In genomic region chr4:40916218-40916555, GRCh38 we compare ENCODE assay signal across 9 cellular contexts.
DNase-seq lines count a peak whose midpoint lies in the region; ATAC-seq and TF ChIP-seq lines count a peak whose summit lies in the region.
"Had no signal": no experiment of that assay in that cellular context is flagged by ENCODE, and none has a peak within 500 bp of the region (broad histone marks: within the 10 kb centered on the region; RNA-seq: fewer than 3 reads in every experiment).

No MANE protein-coding gene starts in this region.

- 0 out of 2 replicates have a peak, but pooled peaks cover 2% of the 10 kb centered on the region for H3K36me3 ChIP-seq in ACC112 (ENCODE audit: insufficient read depth, low read length)
- no peaks in the 10 kb centered on the region for H3K36me3 ChIP-seq in kidney epithelial cell (ENCODE audit: control insufficient read depth, insufficient read depth, low read length)
- H3K36me3 ChIP-seq: esophagus squamous epithelium had no signal

- TF ChIP-seq CTCF in kidney epithelial cell (IDR thresholded peaks at IDR 0.05; ENCODE audit: insufficient read depth, low read length, poor library complexity, severe bottlenecking), result no peak

- peak; percentile 65 for DNase-seq in HT1080 (ENCODE audit: low read depth)
- peak; percentile 36 for DNase-seq in dedifferentiated amniotic fluid mesenchymal stem cell (ENCODE audit: extremely low spot score)
- peak; percentile 35 for DNase-seq in kidney epithelial cell (ENCODE audit: low read depth)
- no peak for DNase-seq in NCI-H2107 treated with DMSO at 0.1 percent for 48 hours (lab: John Stamatoyannopoulos, UW; ENCODE audit: unreplicated experiment)
- DNase-seq in NOMO-1 treated with dmso at 0.1 percent for 144 hours (lab: John Stamatoyannopoulos, UW; ENCODE audit: unreplicated experiment), result no peak
- no peak for DNase-seq in activated T-cell treated with anti-CD3 and anti-CD28 coated beads for 4 hours
- DNase-seq: esophagus squamous epithelium had no signal

- H3K4me1 ChIP-seq in ACC112 (ENCODE audit: control insufficient read depth, insufficient read depth, low read length, unreplicated experiment), result peaks cover 44% of the 10 kb centered on the region

- H3K79me2 ChIP-seq in ACC112 (ENCODE audit: control insufficient read depth, insufficient read depth, low read length, unreplicated experiment), result no peaks in the 10 kb centered on the region

- no peaks in the 10 kb centered on the region for H3K27me3 ChIP-seq in ACC112 (ENCODE audit: insufficient read depth, low read length)
- H3K27me3 ChIP-seq in kidney epithelial cell (ENCODE audit: control insufficient read depth, insufficient read depth, low read length), result no peaks in the 10 kb centered on the region
- H3K27me3 ChIP-seq: esophagus squamous epithelium had no signal

- no peak for ATAC-seq in GM18868 (IDR thresholded peaks at IDR 0.05; ENCODE audit: unreplicated experiment)

- H2AFZ ChIP-seq in ACC112 (ENCODE audit: low read length, unreplicated experiment), result no peak overlapping the region

- H3K4me3 ChIP-seq in ACC112 (ENCODE audit: low read depth, low read length) (0 out of 2 replicates have a peak overlapping the region, but pooled peaks have one; percentile 16), kidney epithelial cell (ENCODE audit: low read depth, low read length) (no peak overlapping the region)
- H3K4me3 ChIP-seq: esophagus squamous epithelium had no signal

- H3K27ac ChIP-seq in ACC112 (ENCODE audit: low read depth, low read length), result peak overlapping the region; percentile 77
- H3K27ac ChIP-seq: esophagus squamous epithelium had no signal

Comparison
In these comparisons a context has a peak if more than half of its experiments do, and no peak if none do; other contexts are left out.
1. DNase-seq: peak in HT1080 (single experiment), dedifferentiated amniotic fluid mesenchymal stem cell (single experiment) and kidney epithelial cell (single experiment); none in NCI-H2107 treated with DMSO at 0.1 percent for 48 hours (single experiment), NOMO-1 treated with dmso at 0.1 percent for 144 hours (single experiment) and activated T-cell treated with anti-CD3 and anti-CD28 coated beads for 4 hours (single experiment).